In genomic region chr1:203797216-203797615, GRCh38 we compare ENCODE assay signal across 9 cellular contexts. TPM values are rescaled to one million over a fixed set of nuclear protein-coding genes. Genes with fewer than 3 reads are reported as not detected.
DNase-seq lines count a peak whose midpoint lies in the region; ATAC-seq, FAIRE-seq and TF ChIP-seq lines count a peak whose summit lies in the region.
"Had no signal": no experiment of that assay in that cellular context is flagged by ENCODE, and none has a peak within 500 bp of the region (broad histone marks: within the 10 kb centered on the region; RNA-seq: fewer than 3 reads in every experiment).

No MANE protein-coding gene starts in this region.

- TF ChIP-seq RAD21 in HepG2 (CRISPR knock-in tag; IDR thresholded peaks at IDR 0.05), result no peak

- intact Hi-C loops in HepG2 (cut with micrococcal nuclease; ENCODE audit: unreplicated experiment), result no loop called here

- peak overlapping the region; percentile 91 to 98 for H3K4me3 Mint-ChIP-seq in activated T-cell treated with anti-CD3 and anti-CD28 coated beads, Interleukin-2, amount 50 U/mL, for 72 hours
- peak overlapping the region; percentile 98 for H3K4me3 Mint-ChIP-seq in activated naive CD8-positive, alpha-beta T cell

- BruUV-seq in HepG2 (replicated peaks; lab: Mats Ljungman, UMichigan), result no TSS peak

- DNase-seq in activated T-cell treated with anti-CD3 and anti-CD28 coated beads, Interleukin-2, amount 50 U/mL, for 72 hours, result no peak
- DNase-seq in activated T-cell treated with anti-CD3 and anti-CD28 coated beads for 4 hours (no peak), HepG2 (ENCODE audit: low spot score) (no peak), BE2C (no peak)
- DNase-seq in stimulated activated CD4-positive, alpha-beta T cell treated with anti-CD3 and anti-CD28 coated beads, Interleukin-15, amount 100 ng/mL, for 24 hours, result no peak
- DNase-seq: NCI-H1694 treated with DMSO at 0.1 percent for 48 hours had no signal

- peak overlapping the region; percentile 97; the same call in 1 of the 2 replicates for H3K9ac ChIP-seq in HepG2 (ENCODE audit: insufficient read depth, low read depth, low read length)

- H3K4me3 ChIP-seq in HepG2 (replicated peaks in 1 of 3; ENCODE audit: insufficient read depth in 1 of 3, low read depth in 2 of 3, low read length in 3 of 3) (peak overlapping the region; percentile 75 to 88 (median 77); a peak in 5 of 6 replicates), thymus (ENCODE audit: low read length) (peak overlapping the region; percentile 85), BE2C (ENCODE audit: low read depth, low read length) (no peak overlapping the region; the same call in 1 of the 2 replicates)

- H3K27me3 Mint-ChIP-seq in activated T-cell treated with anti-CD3 and anti-CD28 coated beads, Interleukin-2, amount 50 U/mL, for 72 hours (ENCODE audit: low read depth), result no peaks in the 10 kb centered on the region
- H3K27me3 Mint-ChIP-seq in activated naive CD8-positive, alpha-beta T cell, result no peaks in the 10 kb centered on the region

- H3K36me3 ChIP-seq in HepG2 (replicated peaks in 1 of 2; ENCODE audit: control insufficient read depth in 1 of 2, insufficient read depth in 2 of 2, low read length in 2 of 2), result peaks cover 2 to 25% of the 10 kb centered on the region in 2 experiments; a peak in 3 of 5 replicates
- H3K36me3 ChIP-seq in thymus (ENCODE audit: control insufficient read depth, insufficient read depth), result peaks cover 6% of the 10 kb centered on the region
- H3K36me3 ChIP-seq in BE2C, result peaks cover 45% of the 10 kb centered on the region

- in situ Hi-C loops in HepG2 (cut with HindIII; ENCODE audit: extremely low pct_ligation_motif_present, low pct_unique_long_range_greater_than_20kb), result no loop called here

- CTCF ChIA-PET in HepG2 (lab: Yijun Ruan, JAX; ENCODE audit: low intra/inter-chr PET ratio, low total read pairs), result no interaction called here

- H3K27ac ChIP-seq in HepG2 (ENCODE audit: extremely low read length, insufficient read depth, low read length) (no peak overlapping the region), thymus (ENCODE audit: low read depth) (no peak overlapping the region)

- no peak for TF ChIP-seq EP300 in HepG2 (IDR thresholded peaks at IDR 0.05; ENCODE audit: low read depth in 2 of 2, low read length in 2 of 2)
- no peak for TF ChIP-seq EP300 in HepG2 (CRISPR knock-in tag; IDR thresholded peaks at IDR 0.05; ENCODE audit: borderline replicate concordance)

- WGBS in HepG2 (ENCODE audit: low lambda C conversion rate), result 96% methylated on average over 2 of the region's 2 CpGs
- 94% methylated on average over 2 of the region's 2 CpGs for WGBS in thymus

- H3K36me3 Mint-ChIP-seq in activated T-cell treated with anti-CD3 and anti-CD28 coated beads, Interleukin-2, amount 50 U/mL, for 72 hours (ENCODE audit: insufficient read depth in 2 of 2), result peaks cover 17 to 32% of the 10 kb centered on the region in 2 donors
- H3K36me3 Mint-ChIP-seq in activated naive CD8-positive, alpha-beta T cell, result peaks cover 23% of the 10 kb centered on the region

- no peak overlapping the region for H2AFZ ChIP-seq in HepG2 (ENCODE audit: low read length)

- H3K4me2 ChIP-seq in HepG2 (ENCODE audit: low read depth, low read length), result peak overlapping the region; percentile 83

- H3K27ac Mint-ChIP-seq in activated T-cell treated with anti-CD3 and anti-CD28 coated beads, Interleukin-2, amount 50 U/mL, for 72 hours, result peak overlapping the region; percentile 95
- H3K27ac Mint-ChIP-seq in activated naive CD8-positive, alpha-beta T cell, result peak overlapping the region; percentile 34

- ATAC-seq in activated T-cell treated with anti-CD3 and anti-CD28 coated beads, Interleukin-2, amount 50 U/mL, for 72 hours (replicated peaks in 1 of 2), result no peak
- no peak for ATAC-seq in HepG2
- no peak for ATAC-seq in HG03469 (IDR thresholded peaks at IDR 0.05; ENCODE audit: unreplicated experiment)

- peaks cover 2 to 5% of the 10 kb centered on the region in 2 donors for H3K9me3 Mint-ChIP-seq in activated T-cell treated with anti-CD3 and anti-CD28 coated beads, Interleukin-2, amount 50 U/mL, for 72 hours
- no peaks in the 10 kb centered on the region for H3K9me3 Mint-ChIP-seq in activated naive CD8-positive, alpha-beta T cell (ENCODE audit: low read depth)

- no peak for FAIRE-seq in HepG2 (lab: Jason Lieb, UNC)

- H4K20me1 ChIP-seq in HepG2 (ENCODE audit: insufficient read depth, low read length), result peaks cover 34% of the 10 kb centered on the region

- H3K9me3 ChIP-seq in HepG2 (ENCODE audit: low read length) (no peaks in the 10 kb centered on the region), thymus (ENCODE audit: control insufficient read depth) (no peaks in the 10 kb centered on the region), BE2C (0 out of 2 replicates have a peak, but pooled peaks cover 2% of the 10 kb centered on the region)

- no peaks in the 10 kb centered on the region for H3K27me3 ChIP-seq in HepG2 (ENCODE audit: control insufficient read depth in 1 of 2, insufficient read depth in 2 of 2, low read length in 2 of 2)
- no peaks in the 10 kb centered on the region for H3K27me3 ChIP-seq in thymus (ENCODE audit: control insufficient read depth, insufficient read depth)
- H3K27me3 ChIP-seq in BE2C, result no peaks in the 10 kb centered on the region

- POLR2A ChIA-PET in HepG2 (lab: Yijun Ruan, JAX), result interaction anchor here (2.0 kb wide), 1 partner anchor 10 kb away, joined by 4 read pairs; no protein-coding TSS in a partner anchor

- peaks cover 52% of the 10 kb centered on the region for H3K4me1 Mint-ChIP-seq in activated T-cell treated with anti-CD3 and anti-CD28 coated beads, Interleukin-2, amount 50 U/mL, for 72 hours (ENCODE audit: low read depth)
- H3K4me1 Mint-ChIP-seq in activated naive CD8-positive, alpha-beta T cell (ENCODE audit: low read depth), result peaks cover 67% of the 10 kb centered on the region

- H3K4me1 ChIP-seq in HepG2 (ENCODE audit: insufficient read depth, low read length), result peaks cover 43% of the 10 kb centered on the region
- peaks cover 16% of the 10 kb centered on the region for H3K4me1 ChIP-seq in thymus (ENCODE audit: control insufficient read depth, insufficient read depth, low read length)
- H3K4me1 ChIP-seq in BE2C, result peaks cover 5% of the 10 kb centered on the region; the same call in 1 of the 2 replicates

- peaks cover 63% of the 10 kb centered on the region for H3K79me2 ChIP-seq in HepG2 (ENCODE audit: insufficient read depth, low read length)

- no peak for TF ChIP-seq CTCF in HepG2 (CRISPR knock-in tag; IDR thresholded peaks at IDR 0.05)
- TF ChIP-seq CTCF in BE2C (IDR thresholded peaks at IDR 0.05; ENCODE audit: low read depth, low read length), result no peak

- no peak for TF ChIP-seq POLR2A in HepG2 (IDR thresholded peaks at IDR 0.05; ENCODE audit: insufficient read depth in 1 of 2, low read depth in 2 of 2, low read length in 2 of 2)

RNA-seq across cellular contexts. Expression of gene ZBED6, which starts 1.8 kb away (rescaled TPM):
- total RNA-seq in activated T-cell treated with anti-CD3 and anti-CD28 coated beads, Interleukin-2, amount 50 U/mL, for 72 hours, result 10 to 100 TPM; 25.6 to 26.6 TPM
- 12.5 and 17.2 TPM in 2 replicates for total RNA-seq in HepG2 (2016; rRNA removed; fragmentation: Illumina TruSeq; extraction: Trizol)
- 0.35 and 0.51 TPM in 2 replicates for total RNA-seq in HepG2 (2016; cell fraction: cytosol; rRNA removed; fragmentation: Illumina TruSeq; extraction: Trizol; ENCODE audit: low read depth)
- 13.1 and 13.9 TPM in 2 replicates for total RNA-seq in HepG2 (2016; cell fraction: insoluble cytoplasmic fraction; rRNA removed; fragmentation: Illumina TruSeq; extraction: Trizol)
- total RNA-seq in HepG2 (2016; cell fraction: membrane; rRNA removed; fragmentation: Illumina TruSeq; extraction: Trizol), result 1.4 and 1.7 TPM in 2 replicates
- 21.7 and 24.6 TPM in 2 replicates for total RNA-seq in HepG2 (2016; cell fraction: nucleus; rRNA removed; fragmentation: Illumina TruSeq; extraction: Trizol)
- polyA plus RNA-seq in HepG2 (2011; rRNA removed) (6.8 and 9.3 TPM in 2 replicates), thymus (0.94 TPM)
- 3.8 and 4.0 TPM in 2 replicates for polyA plus RNA-seq in HepG2 (2011; cell fraction: cytosol; rRNA removed)
- 15.5 and 20.7 TPM in 2 replicates for polyA plus RNA-seq in HepG2 (2011; cell fraction: nucleus; rRNA removed)
- polyA plus RNA-seq in HepG2 (2012), result 3.6 and 3.8 TPM in 2 replicates
- 0.07 TPM in 1 of 2 replicates, not detected in the other for polyA plus RNA-seq in HepG2 (2016; cell fraction: cytosol; fragmentation: Illumina TruSeq; extraction: Trizol; ENCODE audit: low read depth)
- 1.6 and 3.9 TPM in 2 replicates for polyA plus RNA-seq in HepG2 (2016; cell fraction: insoluble cytoplasmic fraction; fragmentation: Illumina TruSeq; extraction: Trizol; ENCODE audit: low read depth)
- 0.03 and 0.06 TPM in 2 replicates for polyA plus RNA-seq in HepG2 (2016; cell fraction: membrane; fragmentation: Illumina TruSeq; extraction: Trizol; ENCODE audit: low read depth)
- polyA plus RNA-seq in HepG2 (2016; cell fraction: nucleus; fragmentation: Illumina TruSeq; extraction: Trizol; ENCODE audit: insufficient read depth, low read depth), result 4.6 and 9.1 TPM in 2 replicates
- polyA minus RNA-seq in HepG2 (2011; rRNA and poly(A)+ RNA removed; ENCODE audit: low replicate concordance), result 21.8 and 40.3 TPM in 2 replicates
- polyA minus RNA-seq in HepG2 (2011; cell fraction: cytosol; rRNA and poly(A)+ RNA removed), result 11.3 and 15.0 TPM in 2 replicates
- 37.6 and 38.3 TPM in 2 replicates for polyA minus RNA-seq in HepG2 (2011; cell fraction: nucleus; rRNA and poly(A)+ RNA removed)
- 1.9 TPM for polyA plus RNA-seq in BE2C (2012; ENCODE audit: insufficient read depth, insufficient read length, low read depth)

RNA-seq across cellular contexts. Expression of gene ZC3H11A, which starts 1.8 kb away (rescaled TPM):
- 100 to 1,000 TPM; 140 to 141 TPM for total RNA-seq in activated T-cell treated with anti-CD3 and anti-CD28 coated beads, Interleukin-2, amount 50 U/mL, for 72 hours
- total RNA-seq in HepG2 (2016; rRNA removed; fragmentation: Illumina TruSeq; extraction: Trizol), result 56.9 and 78.7 TPM in 2 replicates
- 9.7 and 10.5 TPM in 2 replicates for total RNA-seq in HepG2 (2016; cell fraction: cytosol; rRNA removed; fragmentation: Illumina TruSeq; extraction: Trizol; ENCODE audit: low read depth)
- 54.2 and 81.7 TPM in 2 replicates for total RNA-seq in HepG2 (2016; cell fraction: insoluble cytoplasmic fraction; rRNA removed; fragmentation: Illumina TruSeq; extraction: Trizol)
- total RNA-seq in HepG2 (2016; cell fraction: membrane; rRNA removed; fragmentation: Illumina TruSeq; extraction: Trizol), result 22.1 and 22.2 TPM in 2 replicates
- total RNA-seq in HepG2 (2016; cell fraction: nucleus; rRNA removed; fragmentation: Illumina TruSeq; extraction: Trizol), result 71.4 and 76.3 TPM in 2 replicates
- polyA plus RNA-seq in HepG2 (2011; rRNA removed) (59.2 and 59.7 TPM in 2 replicates), thymus (101 TPM)
- polyA plus RNA-seq in HepG2 (2011; cell fraction: cytosol; rRNA removed), result 29.6 and 39.2 TPM in 2 replicates
- polyA plus RNA-seq in HepG2 (2011; cell fraction: nucleus; rRNA removed), result 109 and 116 TPM in 2 replicates
- polyA plus RNA-seq in HepG2 (2012), result 44.9 and 50.1 TPM in 2 replicates
- 1.2 and 1.4 TPM in 2 replicates for polyA plus RNA-seq in HepG2 (2016; cell fraction: cytosol; fragmentation: Illumina TruSeq; extraction: Trizol; ENCODE audit: low read depth)
- polyA plus RNA-seq in HepG2 (2016; cell fraction: insoluble cytoplasmic fraction; fragmentation: Illumina TruSeq; extraction: Trizol; ENCODE audit: low read depth), result 56.2 and 57.9 TPM in 2 replicates
- polyA plus RNA-seq in HepG2 (2016; cell fraction: membrane; fragmentation: Illumina TruSeq; extraction: Trizol; ENCODE audit: low read depth), result 6.6 and 7.0 TPM in 2 replicates
- 105 and 109 TPM in 2 replicates for polyA plus RNA-seq in HepG2 (2016; cell fraction: nucleus; fragmentation: Illumina TruSeq; extraction: Trizol; ENCODE audit: insufficient read depth, low read depth)
- 59.1 and 125 TPM in 2 replicates for polyA minus RNA-seq in HepG2 (2011; rRNA and poly(A)+ RNA removed; ENCODE audit: low replicate concordance)
- polyA minus RNA-seq in HepG2 (2011; cell fraction: cytosol; rRNA and poly(A)+ RNA removed), result 44.8 and 45.9 TPM in 2 replicates
- polyA minus RNA-seq in HepG2 (2011; cell fraction: nucleus; rRNA and poly(A)+ RNA removed), result 170 and 178 TPM in 2 replicates
- polyA plus RNA-seq in BE2C (2012; ENCODE audit: insufficient read depth, insufficient read length, low read depth), result 93.4 TPM

RNA-seq across cellular contexts. Expression of gene LAX1, which starts 32.2 kb away (rescaled TPM):
- total RNA-seq in activated T-cell treated with anti-CD3 and anti-CD28 coated beads, Interleukin-2, amount 50 U/mL, for 72 hours, result 10 to 100 TPM; 24.3 to 24.8 TPM
- total RNA-seq in HepG2 (2016; rRNA removed; fragmentation: Illumina TruSeq; extraction: Trizol), result not detected in 2 replicates
- total RNA-seq in HepG2 (2016; cell fraction: cytosol; rRNA removed; fragmentation: Illumina TruSeq; extraction: Trizol; ENCODE audit: low read depth), result not detected in 2 replicates
- total RNA-seq in HepG2 (2016; cell fraction: insoluble cytoplasmic fraction; rRNA removed; fragmentation: Illumina TruSeq; extraction: Trizol), result 0.04 TPM in 1 of 2 replicates, not detected in the other
- not detected in 2 replicates for total RNA-seq in HepG2 (2016; cell fraction: membrane; rRNA removed; fragmentation: Illumina TruSeq; extraction: Trizol)
- total RNA-seq in HepG2 (2016; cell fraction: nucleus; rRNA removed; fragmentation: Illumina TruSeq; extraction: Trizol), result not detected in 2 replicates
- polyA plus RNA-seq in HepG2 (2011; rRNA removed) (not detected in 2 replicates), thymus (5.1 TPM)
- polyA plus RNA-seq in HepG2 (2011; cell fraction: cytosol; rRNA removed), result not detected in 2 replicates
- not detected in 2 replicates for polyA plus RNA-seq in HepG2 (2011; cell fraction: nucleus; rRNA removed)
- polyA plus RNA-seq in HepG2 (2012), result not detected in 2 replicates
- not detected in 2 replicates for polyA plus RNA-seq in HepG2 (2016; cell fraction: cytosol; fragmentation: Illumina TruSeq; extraction: Trizol; ENCODE audit: low read depth)
- not detected in 2 replicates for polyA plus RNA-seq in HepG2 (2016; cell fraction: insoluble cytoplasmic fraction; fragmentation: Illumina TruSeq; extraction: Trizol; ENCODE audit: low read depth)
- polyA plus RNA-seq in HepG2 (2016; cell fraction: membrane; fragmentation: Illumina TruSeq; extraction: Trizol; ENCODE audit: low read depth), result not detected in 2 replicates
- not detected in 2 replicates for polyA plus RNA-seq in HepG2 (2016; cell fraction: nucleus; fragmentation: Illumina TruSeq; extraction: Trizol; ENCODE audit: insufficient read depth, low read depth)
- not detected in 2 replicates for polyA minus RNA-seq in HepG2 (2011; rRNA and poly(A)+ RNA removed; ENCODE audit: low replicate concordance)
- not detected in 2 replicates for polyA minus RNA-seq in HepG2 (2011; cell fraction: cytosol; rRNA and poly(A)+ RNA removed)
- polyA minus RNA-seq in HepG2 (2011; cell fraction: nucleus; rRNA and poly(A)+ RNA removed), result not detected in 2 replicates
- not detected for polyA plus RNA-seq in BE2C (2012; ENCODE audit: insufficient read depth, insufficient read length, low read depth)

Comparison
In these comparisons a context has a peak if more than half of its experiments do, and no peak if none do; other contexts are left out.
1. RNA of gene LAX1, which starts 32.2 kb away (total RNA-seq): 24.3 to 24.8 TPM in activated T-cell treated with anti-CD3 and anti-CD28 coated beads, Interleukin-2, amount 50 U/mL, for 72 hours; 0.04 TPM in HepG2; every median in the first group is over 10 times any median in the second.